Comparison of ENCODE assay signal across 15 cellular contexts in genomic region chr6:26200918-26201721, GRCh38.
A peak's percentile ranks its signal among the peaks of the same experiment; 100 is the strongest.
DNase-seq lines count a peak whose midpoint lies in the region; ATAC-seq and TF ChIP-seq lines count a peak whose summit lies in the region.
"Had no signal": no experiment of that assay in that cellular context is flagged by ENCODE, and none has a peak within 500 bp of the region (broad histone marks: within the 10 kb centered on the region; RNA-seq: fewer than 3 reads in every experiment).

No MANE protein-coding gene starts in this region.

- no peaks in the 10 kb centered on the region for H3K9me3 ChIP-seq in lower lobe of right lung

- peak overlapping the region in 5 of 6 donors; percentile 54 to 80 (median 61) for H3K27ac Mint-ChIP-seq in immature natural killer cell

- ATAC-seq in GM18861 (IDR thresholded peaks at IDR 0.05; ENCODE audit: unreplicated experiment), result no peak
- no peak for ATAC-seq in lower lobe of right lung

- peaks cover 0 to 4% (median 0%) of the 10 kb centered on the region in 3 donors for H3K36me3 Mint-ChIP-seq in immature natural killer cell

- TF ChIP-seq CTCF in C4-2B (conservative IDR thresholded peaks at IDR 0.05) (no peak), HL-60 (IDR thresholded peaks at IDR 0.05; ENCODE audit: insufficient read depth, low read length) (no peak), VCaP (conservative IDR thresholded peaks at IDR 0.05) (no peak), GM10266 (IDR thresholded peaks at IDR 0.05; ENCODE audit: control insufficient read depth, insufficient read depth, low read depth, missing control alignments) (no peak), lower lobe of right lung (IDR thresholded peaks at IDR 0.05) (no peak)

- DNase-seq in HL-60 (ENCODE audit: low read depth in 1 of 2, low spot score in 1 of 2) (no peak), immature natural killer cell (no peak), GM10266 (ENCODE audit: extremely low spot score) (no peak), HCEC 1CT (no peak), lower lobe of right lung (no peak)
- DNase-seq: activated CD4-positive, CD25-positive, alpha-beta regulatory T cell treated with anti-CD3 and anti-CD28 coated beads, Interleukin-2, amount 50 U/mL, for 72 hours; COR-L47; dermis blood vessel endothelial cell; H7; kidney glomerular epithelial cell; NCI-H2081 treated with DMSO at 0.1 percent for 48 hours; nucleus accumbens had no signal

- peaks cover 3% of the 10 kb centered on the region for H3K4me1 ChIP-seq in lower lobe of right lung

- H3K27me3 ChIP-seq in HL-60 (ENCODE audit: insufficient read depth, poor library complexity, severe bottlenecking) (no peaks in the 10 kb centered on the region), lower lobe of right lung (ENCODE audit: low read depth) (peaks cover 76% of the 10 kb centered on the region)

- intact Hi-C loops in lower lobe of right lung (cut with DNase I), result no loop called here

- H3K27ac ChIP-seq in C4-2B, result peak overlapping the region; percentile 42; the same call in 1 of the 2 replicates
- H3K27ac ChIP-seq in HL-60 (replicated peaks), result 0 out of 2 replicates have a peak overlapping the region, but pooled peaks have one; percentile 5
- H3K27ac ChIP-seq in VCaP, result peak overlapping the region; percentile 88; the same call in 1 of the 2 replicates
- no peak overlapping the region for H3K27ac ChIP-seq in lower lobe of right lung

- H3K9me3 Mint-ChIP-seq in immature natural killer cell, result no peaks in the 10 kb centered on the region

- peaks cover 40 to 68% of the 10 kb centered on the region in 2 donors for H3K4me1 Mint-ChIP-seq in immature natural killer cell

- H3K36me3 ChIP-seq in lower lobe of right lung, result no peaks in the 10 kb centered on the region

- H3K4me3 Mint-ChIP-seq in immature natural killer cell, result peak overlapping the region in 4 of 5 donors; percentile 20 to 63 (median 54)

- H3K4me3 ChIP-seq in HL-60 (replicated peaks; ENCODE audit: insufficient read depth, low read length) (no peak overlapping the region), lower lobe of right lung (no peak overlapping the region)

- H3K27me3 Mint-ChIP-seq in immature natural killer cell (ENCODE audit: low read depth in 3 of 3), result peaks cover 29 to 37% (median 32%) of the 10 kb centered on the region in 3 donors
